Comparison of ENCODE assay signal across 1 cellular context in the genomic region with DNA sequence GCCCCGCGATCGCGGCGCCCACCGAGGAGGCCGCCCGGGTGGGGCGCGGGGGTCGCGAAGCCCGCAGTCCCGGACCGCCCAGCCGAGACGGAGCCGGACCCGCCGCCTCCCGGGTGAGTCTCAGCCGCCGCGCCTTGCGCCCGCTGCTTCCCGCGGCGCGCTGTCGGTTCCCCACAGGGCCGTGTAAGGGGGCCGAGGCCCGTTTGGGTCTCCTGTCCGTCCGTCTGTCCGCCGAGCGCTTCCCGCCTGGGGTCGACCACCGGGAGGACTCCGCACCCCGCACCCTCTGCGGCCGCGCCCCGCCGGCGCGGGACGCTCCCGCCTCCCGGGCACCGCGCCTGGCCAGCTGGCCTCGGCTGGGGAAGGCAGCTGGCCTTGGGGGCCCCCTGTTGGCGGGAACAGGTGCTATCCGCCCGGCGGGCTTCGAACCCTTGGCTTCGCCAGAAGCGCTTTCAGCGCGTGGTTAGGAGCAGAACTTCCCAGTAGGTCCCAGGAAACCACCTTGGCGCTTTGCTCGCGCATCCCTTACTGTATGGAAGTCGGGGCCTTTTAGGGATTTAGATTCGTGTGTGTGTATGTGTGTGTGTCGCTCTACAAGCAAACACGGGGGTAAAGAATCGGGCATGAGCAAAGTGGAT.
TF ChIP-seq lines count a peak whose summit lies in the region.

No MANE protein-coding gene starts in this region.

TF ChIP-seq in K562, 482 proteins besides CTCF, POLR2A, EP300 and RAD21 (continued from another document and continues in another):
- TF ChIP-seq, protein P1, sequence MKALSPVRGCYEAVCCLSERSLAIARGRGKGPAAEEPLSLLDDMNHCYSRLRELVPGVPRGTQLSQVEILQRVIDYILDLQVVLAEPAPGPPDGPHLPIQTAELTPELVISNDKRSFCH (CRISPR knock-in tag; IDR thresholded peaks at IDR 0.05) = no peak
- TF ChIP-seq, protein P1 (tag; IDR thresholded peaks at IDR 0.05) = 0 out of 2 replicates have a peak, but pooled peaks have one; percentile 56
- TF ChIP-seq MTA3 (IDR thresholded peaks at IDR 0.05; ENCODE audit: borderline replicate concordance) (no peak), CREBBP (IDR thresholded peaks at IDR 0.05; ENCODE audit: low read depth, low read length) (no peak), TAF7 (tag; IDR thresholded peaks at IDR 0.05) (no peak), SRSF3 (IDR thresholded peaks at IDR 0.05; ENCODE audit: insufficient read depth, low read length) (no peak), HNRNPUL1 (IDR thresholded peaks at IDR 0.05; ENCODE audit: low read length) (no peak), KDM1A (IDR thresholded peaks at IDR 0.05) (no peak), SMC3 (conservative IDR thresholded peaks at IDR 0.05; ENCODE audit: insufficient read depth, low read depth, low read length) (no peak; the same call in 1 of the 2 replicates), HMG20A (CRISPR knock-in tag; conservative IDR thresholded peaks at IDR 0.05) (no peak), ZNF324 (CRISPR knock-in tag; IDR thresholded peaks at IDR 0.05) (no peak), STAT5B (CRISPR knock-in tag; IDR thresholded peaks at IDR 0.05) (no peak)
- TF ChIP-seq, protein P2, sequence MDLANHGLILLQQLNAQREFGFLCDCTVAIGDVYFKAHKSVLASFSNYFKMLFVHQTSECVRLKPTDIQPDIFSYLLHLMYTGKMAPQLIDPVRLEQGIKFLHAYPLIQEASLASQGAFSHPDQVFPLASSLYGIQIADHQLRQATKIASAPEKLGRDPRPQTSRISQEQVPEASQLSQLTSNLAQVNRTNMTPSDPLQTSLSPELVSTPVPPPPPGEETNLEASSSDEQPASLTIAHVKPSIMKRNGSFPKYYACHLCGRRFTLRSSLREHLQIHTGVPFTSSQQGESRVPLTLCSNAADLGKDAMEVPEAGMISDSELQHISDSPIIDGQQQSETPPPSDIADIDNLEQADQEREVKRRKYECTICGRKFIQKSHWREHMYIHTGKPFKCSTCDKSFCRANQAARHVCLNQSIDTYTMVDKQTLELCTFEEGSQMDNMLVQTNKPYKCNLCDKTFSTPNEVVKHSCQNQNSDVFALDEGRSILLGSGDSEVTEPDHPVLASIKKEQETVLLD (IDR thresholded peaks at IDR 0.05) = no peak
- TF ChIP-seq, protein P3, sequence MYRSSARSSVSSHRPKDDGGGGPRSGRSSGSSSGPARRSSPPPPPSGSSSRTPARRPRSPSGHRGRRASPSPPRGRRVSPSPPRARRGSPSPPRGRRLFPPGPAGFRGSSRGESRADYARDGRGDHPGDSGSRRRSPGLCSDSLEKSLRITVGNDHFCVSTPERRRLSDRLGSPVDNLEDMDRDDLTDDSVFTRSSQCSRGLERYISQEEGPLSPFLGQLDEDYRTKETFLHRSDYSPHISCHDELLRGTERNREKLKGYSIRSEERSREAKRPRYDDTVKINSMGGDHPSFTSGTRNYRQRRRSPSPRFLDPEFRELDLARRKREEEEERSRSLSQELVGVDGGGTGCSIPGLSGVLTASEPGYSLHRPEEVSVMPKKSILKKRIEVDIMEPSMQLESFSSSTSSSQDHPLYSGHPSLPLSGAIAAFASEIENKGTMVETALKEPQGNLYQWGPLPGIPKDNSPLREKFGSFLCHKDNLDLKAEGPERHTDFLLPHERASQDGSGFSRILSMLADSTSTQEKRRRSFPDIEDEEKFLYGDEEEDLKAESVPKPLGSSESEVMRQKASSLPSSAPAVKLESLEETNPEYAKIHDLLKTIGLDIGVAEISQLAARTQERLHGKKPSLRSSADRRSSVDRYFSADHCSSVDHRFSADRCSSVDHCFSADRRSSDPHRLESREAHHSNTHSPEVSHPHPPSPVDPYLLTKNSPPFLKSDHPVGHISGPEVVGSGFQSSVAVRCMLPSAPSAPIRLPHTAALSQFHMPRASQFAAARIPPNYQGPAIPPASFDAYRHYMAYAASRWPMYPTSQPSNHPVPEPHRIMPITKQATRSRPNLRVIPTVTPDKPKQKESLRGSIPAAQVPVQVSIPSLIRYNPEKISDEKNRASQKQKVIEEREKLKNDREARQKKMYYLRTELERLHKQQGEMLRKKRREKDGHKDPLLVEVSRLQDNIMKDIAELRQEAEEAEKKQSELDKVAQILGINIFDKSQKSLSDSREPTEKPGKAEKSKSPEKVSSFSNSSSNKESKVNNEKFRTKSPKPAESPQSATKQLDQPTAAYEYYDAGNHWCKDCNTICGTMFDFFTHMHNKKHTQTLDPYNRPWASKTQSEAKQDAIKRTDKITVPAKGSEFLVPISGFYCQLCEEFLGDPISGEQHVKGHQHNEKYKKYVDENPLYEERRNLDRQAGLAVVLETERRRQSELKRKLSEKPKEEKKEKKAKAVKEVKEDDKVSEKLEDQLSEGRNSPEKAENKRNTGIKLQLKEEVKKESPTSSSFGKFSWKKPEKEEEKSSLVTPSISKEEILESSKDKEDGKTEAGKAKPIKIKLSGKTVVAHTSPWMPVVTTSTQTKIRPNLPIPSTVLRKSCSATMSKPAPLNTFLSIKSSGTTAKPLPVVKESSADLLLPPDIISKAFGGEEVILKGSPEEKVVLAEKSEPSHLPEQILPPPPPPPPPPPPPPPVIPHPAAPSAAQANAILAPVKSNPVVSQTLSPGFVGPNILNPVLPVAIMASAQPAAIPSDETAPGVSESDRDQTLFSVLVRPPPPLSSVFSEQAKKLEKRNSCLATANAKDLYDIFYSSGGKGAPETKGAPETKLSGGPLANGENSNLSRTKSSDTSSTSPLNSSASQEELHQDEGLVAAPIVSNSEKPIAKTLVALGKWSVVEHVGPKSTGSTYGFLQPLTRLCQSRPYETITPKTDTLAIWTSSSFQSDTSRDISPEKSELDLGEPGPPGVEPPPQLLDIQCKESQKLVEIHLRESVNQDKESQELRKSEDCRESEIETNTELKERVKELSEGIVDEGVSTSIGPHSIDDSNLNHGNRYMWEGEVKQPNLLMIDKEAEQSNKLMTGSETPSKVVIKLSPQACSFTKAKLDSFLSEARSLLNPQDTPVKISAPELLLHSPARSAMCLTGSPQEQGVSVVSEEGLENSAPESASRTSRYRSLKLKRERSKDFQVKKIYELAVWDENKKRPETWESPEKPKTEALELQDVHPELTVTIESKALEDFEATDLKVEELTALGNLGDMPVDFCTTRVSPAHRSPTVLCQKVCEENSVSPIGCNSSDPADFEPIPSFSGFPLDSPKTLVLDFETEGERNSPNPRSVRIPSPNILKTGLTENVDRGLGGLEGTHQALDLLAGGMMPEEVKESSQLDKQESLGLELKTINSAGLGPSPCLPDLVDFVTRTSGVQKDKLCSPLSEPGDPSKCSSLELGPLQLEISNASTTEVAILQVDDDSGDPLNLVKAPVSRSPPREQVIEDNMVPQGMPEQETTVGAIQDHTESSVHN (IDR thresholded peaks at IDR 0.05; ENCODE audit: borderline replicate concordance in 1 of 2, low read depth in 1 of 2) = no peak
- TF ChIP-seq, protein P4, sequence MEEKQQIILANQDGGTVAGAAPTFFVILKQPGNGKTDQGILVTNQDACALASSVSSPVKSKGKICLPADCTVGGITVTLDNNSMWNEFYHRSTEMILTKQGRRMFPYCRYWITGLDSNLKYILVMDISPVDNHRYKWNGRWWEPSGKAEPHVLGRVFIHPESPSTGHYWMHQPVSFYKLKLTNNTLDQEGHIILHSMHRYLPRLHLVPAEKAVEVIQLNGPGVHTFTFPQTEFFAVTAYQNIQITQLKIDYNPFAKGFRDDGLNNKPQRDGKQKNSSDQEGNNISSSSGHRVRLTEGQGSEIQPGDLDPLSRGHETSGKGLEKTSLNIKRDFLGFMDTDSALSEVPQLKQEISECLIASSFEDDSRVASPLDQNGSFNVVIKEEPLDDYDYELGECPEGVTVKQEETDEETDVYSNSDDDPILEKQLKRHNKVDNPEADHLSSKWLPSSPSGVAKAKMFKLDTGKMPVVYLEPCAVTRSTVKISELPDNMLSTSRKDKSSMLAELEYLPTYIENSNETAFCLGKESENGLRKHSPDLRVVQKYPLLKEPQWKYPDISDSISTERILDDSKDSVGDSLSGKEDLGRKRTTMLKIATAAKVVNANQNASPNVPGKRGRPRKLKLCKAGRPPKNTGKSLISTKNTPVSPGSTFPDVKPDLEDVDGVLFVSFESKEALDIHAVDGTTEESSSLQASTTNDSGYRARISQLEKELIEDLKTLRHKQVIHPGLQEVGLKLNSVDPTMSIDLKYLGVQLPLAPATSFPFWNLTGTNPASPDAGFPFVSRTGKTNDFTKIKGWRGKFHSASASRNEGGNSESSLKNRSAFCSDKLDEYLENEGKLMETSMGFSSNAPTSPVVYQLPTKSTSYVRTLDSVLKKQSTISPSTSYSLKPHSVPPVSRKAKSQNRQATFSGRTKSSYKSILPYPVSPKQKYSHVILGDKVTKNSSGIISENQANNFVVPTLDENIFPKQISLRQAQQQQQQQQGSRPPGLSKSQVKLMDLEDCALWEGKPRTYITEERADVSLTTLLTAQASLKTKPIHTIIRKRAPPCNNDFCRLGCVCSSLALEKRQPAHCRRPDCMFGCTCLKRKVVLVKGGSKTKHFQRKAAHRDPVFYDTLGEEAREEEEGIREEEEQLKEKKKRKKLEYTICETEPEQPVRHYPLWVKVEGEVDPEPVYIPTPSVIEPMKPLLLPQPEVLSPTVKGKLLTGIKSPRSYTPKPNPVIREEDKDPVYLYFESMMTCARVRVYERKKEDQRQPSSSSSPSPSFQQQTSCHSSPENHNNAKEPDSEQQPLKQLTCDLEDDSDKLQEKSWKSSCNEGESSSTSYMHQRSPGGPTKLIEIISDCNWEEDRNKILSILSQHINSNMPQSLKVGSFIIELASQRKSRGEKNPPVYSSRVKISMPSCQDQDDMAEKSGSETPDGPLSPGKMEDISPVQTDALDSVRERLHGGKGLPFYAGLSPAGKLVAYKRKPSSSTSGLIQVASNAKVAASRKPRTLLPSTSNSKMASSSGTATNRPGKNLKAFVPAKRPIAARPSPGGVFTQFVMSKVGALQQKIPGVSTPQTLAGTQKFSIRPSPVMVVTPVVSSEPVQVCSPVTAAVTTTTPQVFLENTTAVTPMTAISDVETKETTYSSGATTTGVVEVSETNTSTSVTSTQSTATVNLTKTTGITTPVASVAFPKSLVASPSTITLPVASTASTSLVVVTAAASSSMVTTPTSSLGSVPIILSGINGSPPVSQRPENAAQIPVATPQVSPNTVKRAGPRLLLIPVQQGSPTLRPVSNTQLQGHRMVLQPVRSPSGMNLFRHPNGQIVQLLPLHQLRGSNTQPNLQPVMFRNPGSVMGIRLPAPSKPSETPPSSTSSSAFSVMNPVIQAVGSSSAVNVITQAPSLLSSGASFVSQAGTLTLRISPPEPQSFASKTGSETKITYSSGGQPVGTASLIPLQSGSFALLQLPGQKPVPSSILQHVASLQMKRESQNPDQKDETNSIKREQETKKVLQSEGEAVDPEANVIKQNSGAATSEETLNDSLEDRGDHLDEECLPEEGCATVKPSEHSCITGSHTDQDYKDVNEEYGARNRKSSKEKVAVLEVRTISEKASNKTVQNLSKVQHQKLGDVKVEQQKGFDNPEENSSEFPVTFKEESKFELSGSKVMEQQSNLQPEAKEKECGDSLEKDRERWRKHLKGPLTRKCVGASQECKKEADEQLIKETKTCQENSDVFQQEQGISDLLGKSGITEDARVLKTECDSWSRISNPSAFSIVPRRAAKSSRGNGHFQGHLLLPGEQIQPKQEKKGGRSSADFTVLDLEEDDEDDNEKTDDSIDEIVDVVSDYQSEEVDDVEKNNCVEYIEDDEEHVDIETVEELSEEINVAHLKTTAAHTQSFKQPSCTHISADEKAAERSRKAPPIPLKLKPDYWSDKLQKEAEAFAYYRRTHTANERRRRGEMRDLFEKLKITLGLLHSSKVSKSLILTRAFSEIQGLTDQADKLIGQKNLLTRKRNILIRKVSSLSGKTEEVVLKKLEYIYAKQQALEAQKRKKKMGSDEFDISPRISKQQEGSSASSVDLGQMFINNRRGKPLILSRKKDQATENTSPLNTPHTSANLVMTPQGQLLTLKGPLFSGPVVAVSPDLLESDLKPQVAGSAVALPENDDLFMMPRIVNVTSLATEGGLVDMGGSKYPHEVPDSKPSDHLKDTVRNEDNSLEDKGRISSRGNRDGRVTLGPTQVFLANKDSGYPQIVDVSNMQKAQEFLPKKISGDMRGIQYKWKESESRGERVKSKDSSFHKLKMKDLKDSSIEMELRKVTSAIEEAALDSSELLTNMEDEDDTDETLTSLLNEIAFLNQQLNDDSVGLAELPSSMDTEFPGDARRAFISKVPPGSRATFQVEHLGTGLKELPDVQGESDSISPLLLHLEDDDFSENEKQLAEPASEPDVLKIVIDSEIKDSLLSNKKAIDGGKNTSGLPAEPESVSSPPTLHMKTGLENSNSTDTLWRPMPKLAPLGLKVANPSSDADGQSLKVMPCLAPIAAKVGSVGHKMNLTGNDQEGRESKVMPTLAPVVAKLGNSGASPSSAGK (IDR thresholded peaks at IDR 0.05) = peak; percentile 67
- TF ChIP-seq, protein P5, sequence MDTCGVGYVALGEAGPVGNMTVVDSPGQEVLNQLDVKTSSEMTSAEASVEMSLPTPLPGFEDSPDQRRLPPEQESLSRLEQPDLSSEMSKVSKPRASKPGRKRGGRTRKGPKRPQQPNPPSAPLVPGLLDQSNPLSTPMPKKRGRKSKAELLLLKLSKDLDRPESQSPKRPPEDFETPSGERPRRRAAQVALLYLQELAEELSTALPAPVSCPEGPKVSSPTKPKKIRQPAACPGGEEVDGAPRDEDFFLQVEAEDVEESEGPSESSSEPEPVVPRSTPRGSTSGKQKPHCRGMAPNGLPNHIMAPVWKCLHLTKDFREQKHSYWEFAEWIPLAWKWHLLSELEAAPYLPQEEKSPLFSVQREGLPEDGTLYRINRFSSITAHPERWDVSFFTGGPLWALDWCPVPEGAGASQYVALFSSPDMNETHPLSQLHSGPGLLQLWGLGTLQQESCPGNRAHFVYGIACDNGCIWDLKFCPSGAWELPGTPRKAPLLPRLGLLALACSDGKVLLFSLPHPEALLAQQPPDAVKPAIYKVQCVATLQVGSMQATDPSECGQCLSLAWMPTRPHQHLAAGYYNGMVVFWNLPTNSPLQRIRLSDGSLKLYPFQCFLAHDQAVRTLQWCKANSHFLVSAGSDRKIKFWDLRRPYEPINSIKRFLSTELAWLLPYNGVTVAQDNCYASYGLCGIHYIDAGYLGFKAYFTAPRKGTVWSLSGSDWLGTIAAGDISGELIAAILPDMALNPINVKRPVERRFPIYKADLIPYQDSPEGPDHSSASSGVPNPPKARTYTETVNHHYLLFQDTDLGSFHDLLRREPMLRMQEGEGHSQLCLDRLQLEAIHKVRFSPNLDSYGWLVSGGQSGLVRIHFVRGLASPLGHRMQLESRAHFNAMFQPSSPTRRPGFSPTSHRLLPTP (IDR thresholded peaks at IDR 0.05; ENCODE audit: borderline replicate concordance, extremely low read depth, insufficient read length) = no peak
- TF ChIP-seq, protein P6, sequence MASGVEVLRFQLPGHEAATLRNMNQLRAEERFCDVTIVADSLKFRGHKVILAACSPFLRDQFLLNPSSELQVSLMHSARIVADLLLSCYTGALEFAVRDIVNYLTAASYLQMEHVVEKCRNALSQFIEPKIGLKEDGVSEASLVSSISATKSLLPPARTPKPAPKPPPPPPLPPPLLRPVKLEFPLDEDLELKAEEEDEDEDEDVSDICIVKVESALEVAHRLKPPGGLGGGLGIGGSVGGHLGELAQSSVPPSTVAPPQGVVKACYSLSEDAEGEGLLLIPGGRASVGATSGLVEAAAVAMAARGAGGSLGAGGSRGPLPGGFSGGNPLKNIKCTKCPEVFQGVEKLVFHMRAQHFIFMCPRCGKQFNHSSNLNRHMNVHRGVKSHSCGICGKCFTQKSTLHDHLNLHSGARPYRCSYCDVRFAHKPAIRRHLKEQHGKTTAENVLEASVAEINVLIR (CRISPR knock-in tag; IDR thresholded peaks at IDR 0.05) = 0 out of 2 replicates have a peak, but pooled peaks have one; percentile 21
- TF ChIP-seq, protein P7, sequence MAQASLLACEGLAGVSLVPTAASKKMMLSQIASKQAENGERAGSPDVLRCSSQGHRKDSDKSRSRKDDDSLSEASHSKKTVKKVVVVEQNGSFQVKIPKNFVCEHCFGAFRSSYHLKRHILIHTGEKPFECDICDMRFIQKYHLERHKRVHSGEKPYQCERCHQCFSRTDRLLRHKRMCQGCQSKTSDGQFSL (CRISPR knock-in tag; IDR thresholded peaks at IDR 0.05) = no peak
- TF ChIP-seq, protein P7 (tag; IDR thresholded peaks at IDR 0.05) = no peak
